ENCODE assay signal across 2 cellular contexts in the genomic region with DNA sequence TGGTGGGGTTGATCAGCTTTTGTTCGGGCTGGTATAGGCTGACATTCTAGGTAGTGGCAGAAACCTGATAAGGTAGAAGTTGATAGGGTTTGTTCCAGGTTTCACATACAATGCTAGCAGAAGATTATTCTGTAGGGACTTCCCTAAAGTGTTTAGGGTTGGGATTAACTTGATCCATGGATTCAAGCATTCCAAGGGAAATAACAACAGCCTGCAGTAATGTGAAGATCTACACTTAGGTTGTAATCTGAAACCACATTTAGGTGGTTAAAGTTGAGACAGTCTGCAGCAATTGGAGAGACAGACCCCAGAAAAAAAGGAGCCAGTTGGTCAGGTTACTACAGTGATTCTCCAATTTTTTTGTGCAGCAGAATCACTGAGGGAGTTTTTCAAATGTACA.
TF ChIP-seq lines count a peak whose summit lies in the region.

No MANE protein-coding gene starts in this region.

TF ChIP-seq in A549, 52 proteins besides CTCF, POLR2A, EP300 and RAD21:
- no peak for TF ChIP-seq ZNF302 (CRISPR knock-in tag; IDR thresholded peaks at IDR 0.05)
- no peak for TF ChIP-seq FOXS1 (CRISPR knock-in tag; IDR thresholded peaks at IDR 0.05)
- no peak for TF ChIP-seq ATOH8 (CRISPR knock-in tag; IDR thresholded peaks at IDR 0.05; ENCODE audit: low read depth)
- no peak for TF ChIP-seq SREBF2 (IDR thresholded peaks at IDR 0.05)
- no peak for TF ChIP-seq KDM5A (IDR thresholded peaks at IDR 0.05)
- TF ChIP-seq BHLHE40 (IDR thresholded peaks at IDR 0.05; ENCODE audit: low read depth, low read length), result no peak

TF ChIP-seq in H1, 55 proteins besides CTCF, POLR2A, EP300 and RAD21:
- TF ChIP-seq SP1 (IDR thresholded peaks at IDR 0.05; ENCODE audit: low read depth, low read length) (0 out of 2 replicates have a peak, but pooled peaks have one; percentile 24), JUN (IDR thresholded peaks at IDR 0.05; ENCODE audit: low read depth, low read length) (no peak), BCL11A (IDR thresholded peaks at IDR 0.05; ENCODE audit: low read depth in 2 of 2, low read length in 2 of 2) (no peak), FOSL1 (IDR thresholded peaks at IDR 0.05; ENCODE audit: insufficient read depth, low read depth, low read length) (no peak), CHD2 (IDR thresholded peaks at IDR 0.05; ENCODE audit: low read length) (no peak), KDM1A (IDR thresholded peaks at IDR 0.05; ENCODE audit: borderline replicate concordance, low read length) (no peak), TEAD4 (IDR thresholded peaks at IDR 0.05; ENCODE audit: low read depth, low read length) (peak; percentile 51; the same call in 1 of the 2 replicates)
- TF ChIP-seq, protein P1, sequence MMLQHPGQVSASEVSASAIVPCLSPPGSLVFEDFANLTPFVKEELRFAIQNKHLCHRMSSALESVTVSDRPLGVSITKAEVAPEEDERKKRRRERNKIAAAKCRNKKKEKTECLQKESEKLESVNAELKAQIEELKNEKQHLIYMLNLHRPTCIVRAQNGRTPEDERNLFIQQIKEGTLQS (IDR thresholded peaks at IDR 0.05; ENCODE audit: insufficient read depth, low read depth, low read length), result no peak
